ENCODE assay signal across 8 cellular contexts in the genomic region with DNA sequence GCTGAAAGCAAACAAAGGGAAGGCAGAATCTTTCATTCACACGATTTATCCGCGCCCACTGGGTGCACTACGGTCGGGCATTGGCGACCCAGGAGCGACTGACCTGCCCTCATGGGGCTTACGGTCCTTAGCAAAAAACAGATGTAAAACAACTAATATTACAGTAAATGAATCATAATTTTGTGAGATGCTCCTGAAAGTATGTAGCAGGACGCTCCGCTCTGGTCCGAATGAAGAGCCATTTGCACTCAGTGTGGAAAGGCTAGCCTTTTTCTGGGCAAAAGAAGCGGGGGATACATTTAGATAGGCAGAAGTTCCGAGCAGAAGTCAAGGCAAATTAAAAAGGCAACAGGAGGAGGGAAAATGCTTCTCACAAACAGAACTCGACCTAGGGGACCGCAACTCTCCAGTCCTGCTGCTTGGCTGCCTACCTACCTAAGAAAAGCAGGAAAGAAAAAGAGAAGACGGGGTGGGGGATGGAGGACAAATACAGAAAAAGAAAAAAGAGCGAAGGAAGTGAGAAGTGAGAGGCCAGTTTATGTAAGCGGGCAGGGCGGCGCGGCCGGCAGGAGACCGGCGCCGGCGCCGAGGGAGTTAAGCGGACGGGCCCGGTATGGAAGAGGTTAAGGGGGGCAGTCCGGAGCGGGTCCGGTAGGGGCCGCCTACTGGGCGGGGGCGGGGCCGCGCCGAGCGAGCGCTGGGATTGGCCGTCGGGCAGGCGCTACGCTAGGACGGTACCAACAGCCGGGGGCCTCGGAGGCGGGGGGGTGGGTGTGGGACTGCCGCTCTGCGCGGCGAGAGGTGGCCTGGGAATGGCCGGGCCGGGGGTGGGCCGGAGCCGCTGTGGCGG. TPM values are rescaled to one million over a fixed set of nuclear protein-coding genes. Genes with fewer than 3 reads are reported as not detected.
A peak's percentile ranks its signal among the peaks of the same experiment; 100 is the strongest.
DNase-seq lines count a peak whose midpoint lies in the region; ATAC-seq and TF ChIP-seq lines count a peak whose summit lies in the region.

A gene with protein sequence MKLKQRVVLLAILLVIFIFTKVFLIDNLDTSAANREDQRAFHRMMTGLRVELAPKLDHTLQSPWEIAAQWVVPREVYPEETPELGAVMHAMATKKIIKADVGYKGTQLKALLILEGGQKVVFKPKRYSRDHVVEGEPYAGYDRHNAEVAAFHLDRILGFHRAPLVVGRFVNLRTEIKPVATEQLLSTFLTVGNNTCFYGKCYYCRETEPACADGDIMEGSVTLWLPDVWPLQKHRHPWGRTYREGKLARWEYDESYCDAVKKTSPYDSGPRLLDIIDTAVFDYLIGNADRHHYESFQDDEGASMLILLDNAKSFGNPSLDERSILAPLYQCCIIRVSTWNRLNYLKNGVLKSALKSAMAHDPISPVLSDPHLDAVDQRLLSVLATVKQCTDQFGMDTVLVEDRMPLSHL (plus strand): TSS at position 770 of the 850 bp plus-strand sequence. CDS start 17,954 bp downstream, outside the sequence.

- peaks cover 4% of the 10 kb centered on the region for H3K27me3 Mint-ChIP-seq in HFFc6 (ENCODE audit: insufficient read depth)

- H3K9ac ChIP-seq in subcutaneous abdominal adipose tissue (ENCODE audit: low read length in 5 of 5), result peak within 1 kb of the TSS; percentile 30 to 98 (median 91)

- H3K36me3 ChIP-seq in gastroesophageal sphincter (no peaks in the 10 kb centered on the region), neutrophil (no peaks in the 10 kb centered on the region), subcutaneous abdominal adipose tissue (ENCODE audit: control insufficient read depth in 5 of 5, insufficient read depth in 5 of 5, low read length in 5 of 5) (no peaks in the 10 kb centered on the region)

- no peaks in the 10 kb centered on the region for H3K36me3 Mint-ChIP-seq in HFFc6 (ENCODE audit: low read depth)

- H3K27ac ChIP-seq in gastroesophageal sphincter, result peak within 1 kb of the TSS; percentile 90 to 99 (median 96)
- peak within 1 kb of the TSS; percentile 70 for H3K27ac ChIP-seq in neutrophil
- peak within 1 kb of the TSS; percentile 85 for H3K27ac ChIP-seq in subcutaneous abdominal adipose tissue (ENCODE audit: low read depth, low read length)

- no peaks in the 10 kb centered on the region for H3K9me3 Mint-ChIP-seq in HFFc6

- peaks cover 41% of the 10 kb centered on the region for H3K4me1 Mint-ChIP-seq in HFFc6 (ENCODE audit: low read depth)

- H3K4me3 ChIP-seq in gastroesophageal sphincter (peak within 1 kb of the TSS; percentile 74 to 95), neutrophil (ENCODE audit: low read depth in 1 of 2, low read length in 1 of 2) (peak within 1 kb of the TSS; percentile 74 to 96), subcutaneous abdominal adipose tissue (ENCODE audit: low read depth in 1 of 5, low read length in 5 of 5) (peak within 1 kb of the TSS; percentile 77 to 88 (median 80))

- H3K4me1 ChIP-seq in gastroesophageal sphincter, result peaks cover 0 to 61% (median 13%) of the 10 kb centered on the region in 3 donors
- H3K4me1 ChIP-seq in neutrophil (ENCODE audit: control insufficient read depth in 1 of 2, insufficient read depth in 1 of 2, low read depth in 1 of 2, low read length in 1 of 2), result peaks cover 11 to 12% of the 10 kb centered on the region in 2 experiments
- H3K4me1 ChIP-seq in subcutaneous abdominal adipose tissue (ENCODE audit: control insufficient read depth in 5 of 5, insufficient read depth in 5 of 5, low read length in 5 of 5), result peaks cover 2 to 38% (median 34%) of the 10 kb centered on the region in 5 donors

- no peak for TF ChIP-seq EP300 in gastroesophageal sphincter (IDR thresholded peaks at IDR 0.05)

- TF ChIP-seq CTCF in HFFc6 (IDR thresholded peaks at IDR 0.05) (peak; percentile 25; the same call in 1 of the 2 replicates), gastroesophageal sphincter (IDR thresholded peaks at IDR 0.05) (peak in 1 of 4 experiments; percentile 21), neutrophil (IDR thresholded peaks at IDR 0.05) (peak; percentile 16)

- H3K9me3 ChIP-seq in gastroesophageal sphincter (no peaks in the 10 kb centered on the region), neutrophil (no peaks in the 10 kb centered on the region), subcutaneous abdominal adipose tissue (ENCODE audit: control insufficient read depth in 5 of 5, low read length in 5 of 5) (no peaks in the 10 kb centered on the region)

- H3K27ac Mint-ChIP-seq in HFFc6, result peak within 1 kb of the TSS; percentile 81

- ATAC-seq in SK-N-SH treated with all-trans-retinoic acid at 6 μM for 48 hours (peak; percentile 93), gastroesophageal sphincter (peak; percentile 96)

- H3K27me3 ChIP-seq in gastroesophageal sphincter (no peaks in the 10 kb centered on the region), neutrophil (no peaks in the 10 kb centered on the region), subcutaneous abdominal adipose tissue (ENCODE audit: control insufficient read depth in 5 of 5, insufficient read depth in 4 of 5, low read length in 5 of 5) (no peaks in the 10 kb centered on the region)

- 20 to 23% methylated on average over 20 to 34 of the region's 58 CpGs for WGBS in gastroesophageal sphincter (ENCODE audit: low coverage in 1 of 2), 2 donors

- H3K4me3 Mint-ChIP-seq in HFFc6, result peak within 1 kb of the TSS; percentile 93

- no peak for TF ChIP-seq POLR2A in gastroesophageal sphincter (IDR thresholded peaks at IDR 0.05)

- DNase-seq in GF-D8 (lab: John Stamatoyannopoulos, UW), result peak; percentile 71
- peak; percentile 83 for DNase-seq in HFFc6
- peak; percentile 94 for DNase-seq in NAMALWA (ENCODE audit: low spot score)
- peak; percentile 93 for DNase-seq in activated naive CD4-positive, alpha-beta T cell treated with anti-CD3 and anti-CD28 coated beads, Interleukin-2, amount 50 U/mL, for 16 hours

TF ChIP-seq in SK-N-SH treated with all-trans-retinoic acid at 6 μM for 48 hours, 23 proteins besides CTCF, POLR2A, EP300 and RAD21 (continues in another document):
- TF ChIP-seq ZC3H10 (CRISPR knock-in tag; IDR thresholded peaks at IDR 0.05) (no peak), CSDC2 (CRISPR knock-in tag; IDR thresholded peaks at IDR 0.05) (no peak), ZFP30 (CRISPR knock-in tag; IDR thresholded peaks at IDR 0.05) (no peak), RARB (CRISPR knock-in tag; IDR thresholded peaks at IDR 0.05) (no peak), PPARA (CRISPR knock-in tag; IDR thresholded peaks at IDR 0.05; ENCODE audit: borderline replicate concordance) (no peak), ARNTL (CRISPR knock-in tag; IDR thresholded peaks at IDR 0.05; ENCODE audit: borderline replicate concordance, low read depth) (no peak), BACH2 (CRISPR knock-in tag; IDR thresholded peaks at IDR 0.05; ENCODE audit: borderline replicate concordance) (no peak), OSR1 (CRISPR knock-in tag; IDR thresholded peaks at IDR 0.05) (no peak), TOX (CRISPR knock-in tag; IDR thresholded peaks at IDR 0.05; ENCODE audit: borderline replicate concordance) (no peak), ZNF8 (CRISPR knock-in tag; IDR thresholded peaks at IDR 0.05) (no peak), TCF4 (CRISPR knock-in tag; IDR thresholded peaks at IDR 0.05; ENCODE audit: borderline replicate concordance) (no peak), ZNF565 (CRISPR knock-in tag; conservative IDR thresholded peaks at IDR 0.05; ENCODE audit: low read depth) (no peak), GLIS3 (CRISPR knock-in tag; IDR thresholded peaks at IDR 0.05) (no peak)
- TF ChIP-seq, protein P1, sequence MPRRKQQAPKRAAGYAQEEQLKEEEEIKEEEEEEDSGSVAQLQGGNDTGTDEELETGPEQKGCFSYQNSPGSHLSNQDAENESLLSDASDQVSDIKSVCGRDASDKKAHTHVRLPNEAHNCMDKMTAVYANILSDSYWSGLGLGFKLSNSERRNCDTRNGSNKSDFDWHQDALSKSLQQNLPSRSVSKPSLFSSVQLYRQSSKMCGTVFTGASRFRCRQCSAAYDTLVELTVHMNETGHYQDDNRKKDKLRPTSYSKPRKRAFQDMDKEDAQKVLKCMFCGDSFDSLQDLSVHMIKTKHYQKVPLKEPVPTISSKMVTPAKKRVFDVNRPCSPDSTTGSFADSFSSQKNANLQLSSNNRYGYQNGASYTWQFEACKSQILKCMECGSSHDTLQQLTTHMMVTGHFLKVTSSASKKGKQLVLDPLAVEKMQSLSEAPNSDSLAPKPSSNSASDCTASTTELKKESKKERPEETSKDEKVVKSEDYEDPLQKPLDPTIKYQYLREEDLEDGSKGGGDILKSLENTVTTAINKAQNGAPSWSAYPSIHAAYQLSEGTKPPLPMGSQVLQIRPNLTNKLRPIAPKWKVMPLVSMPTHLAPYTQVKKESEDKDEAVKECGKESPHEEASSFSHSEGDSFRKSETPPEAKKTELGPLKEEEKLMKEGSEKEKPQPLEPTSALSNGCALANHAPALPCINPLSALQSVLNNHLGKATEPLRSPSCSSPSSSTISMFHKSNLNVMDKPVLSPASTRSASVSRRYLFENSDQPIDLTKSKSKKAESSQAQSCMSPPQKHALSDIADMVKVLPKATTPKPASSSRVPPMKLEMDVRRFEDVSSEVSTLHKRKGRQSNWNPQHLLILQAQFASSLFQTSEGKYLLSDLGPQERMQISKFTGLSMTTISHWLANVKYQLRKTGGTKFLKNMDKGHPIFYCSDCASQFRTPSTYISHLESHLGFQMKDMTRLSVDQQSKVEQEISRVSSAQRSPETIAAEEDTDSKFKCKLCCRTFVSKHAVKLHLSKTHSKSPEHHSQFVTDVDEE (CRISPR knock-in tag; IDR thresholded peaks at IDR 0.05), result no peak
- TF ChIP-seq, protein P2, sequence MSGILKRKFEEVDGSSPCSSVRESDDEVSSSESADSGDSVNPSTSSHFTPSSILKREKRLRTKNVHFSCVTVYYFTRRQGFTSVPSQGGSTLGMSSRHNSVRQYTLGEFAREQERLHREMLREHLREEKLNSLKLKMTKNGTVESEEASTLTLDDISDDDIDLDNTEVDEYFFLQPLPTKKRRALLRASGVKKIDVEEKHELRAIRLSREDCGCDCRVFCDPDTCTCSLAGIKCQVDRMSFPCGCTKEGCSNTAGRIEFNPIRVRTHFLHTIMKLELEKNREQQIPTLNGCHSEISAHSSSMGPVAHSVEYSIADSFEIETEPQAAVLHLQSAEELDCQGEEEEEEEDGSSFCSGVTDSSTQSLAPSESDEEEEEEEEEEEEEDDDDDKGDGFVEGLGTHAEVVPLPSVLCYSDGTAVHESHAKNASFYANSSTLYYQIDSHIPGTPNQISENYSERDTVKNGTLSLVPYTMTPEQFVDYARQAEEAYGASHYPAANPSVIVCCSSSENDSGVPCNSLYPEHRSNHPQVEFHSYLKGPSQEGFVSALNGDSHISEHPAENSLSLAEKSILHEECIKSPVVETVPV (CRISPR knock-in tag; IDR thresholded peaks at IDR 0.05), result no peak

RNA-seq across cellular contexts. Expression of the gene that starts here (rescaled TPM):
- total RNA-seq in HFFc6 (2021; fragmentation: NEBNext Ultra II Directional; extraction: Animal tissue kit (Norgen Biotek cat#: 25700)), result 10 to 100 TPM; 58.4 to 65.7 (median 61.5) TPM
- 10 to 100 TPM; 58.8 to 78.3 (median 76.5) TPM for total RNA-seq in gastroesophageal sphincter

Comparison
In these comparisons a context has a peak if more than half of its experiments do, and no peak if none do; other contexts are left out.
1. Peak in every context shown above with its lines: DNase-seq, ATAC-seq, H3K4me3 ChIP-seq and H3K27ac ChIP-seq.